22 cellular contexts compared by ENCODE assay signal in the genomic region with DNA sequence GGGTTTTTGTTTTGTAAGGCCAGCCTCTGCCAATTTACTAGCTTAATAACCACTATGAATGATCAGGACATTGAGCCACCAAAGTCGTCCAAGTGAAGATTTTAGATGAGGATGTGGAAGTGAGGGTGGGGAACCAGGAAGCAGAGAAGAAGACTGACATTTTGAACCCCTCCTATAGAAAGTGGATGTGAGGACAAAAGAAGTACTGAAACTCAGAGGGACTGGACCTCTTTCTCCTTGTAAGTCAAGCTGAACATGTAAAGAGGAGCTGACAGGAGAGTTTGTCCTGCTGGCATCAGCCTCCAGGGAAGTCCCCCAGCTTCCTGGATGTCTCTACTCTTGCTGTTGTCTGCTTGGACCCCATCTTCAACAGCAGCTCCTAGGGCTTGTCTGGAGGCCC.
"Had no signal": no experiment of that assay in that cellular context is flagged by ENCODE, and none has a peak within 500 bp of the region (broad histone marks: within the 10 kb centered on the region; RNA-seq: fewer than 3 reads in every experiment).

No MANE protein-coding gene starts in this region.

- H3K4me3 Mint-ChIP-seq: activated CD8-positive, alpha-beta T cell treated with anti-CD3 and anti-CD28 coated beads for 36 hours; activated naive CD4-positive, alpha-beta T cell treated with anti-CD3 and anti-CD28 coated beads, Interleukin-2, amount 10 ng/mL, durations not matched to agents 7 days and 5 days; activated naive CD8-positive, alpha-beta T cell treated with anti-CD3 and anti-CD28 coated beads for 36 hours; activated T-cell treated with anti-CD3 and anti-CD28 coated beads, Interleukin-2, amount 50 U/mL, for 72 hours; T-helper 1 cell treated with Interleukin-12 subunit alpha and Interleukin-12 subunit beta and Interleukin-4 antibody, amounts not matched to agents 30 μg/mL and 1 μg/mL, for 36 hours had no signal

- H3K9me3 Mint-ChIP-seq: activated CD8-positive, alpha-beta T cell treated with anti-CD3 and anti-CD28 coated beads for 36 hours; activated naive CD4-positive, alpha-beta T cell treated with anti-CD3 and anti-CD28 coated beads, Interleukin-2, amount 10 ng/mL, durations not matched to agents 7 days and 5 days; activated naive CD8-positive, alpha-beta T cell treated with anti-CD3 and anti-CD28 coated beads for 36 hours; activated T-cell treated with anti-CD3 and anti-CD28 coated beads, Interleukin-2, amount 50 U/mL, for 72 hours; activated T-helper 2 cell treated with anti-CD3 and anti-CD28 coated beads, Interferon-gamma antibody, Interleukin-2, Interleukin-4, amounts not matched to agents 10 μg/mL and 5 μg/mL and 100 μg/mL, durations not matched to agents 14 hours and 24 hours and 36 hours; T-helper 1 cell treated with Interleukin-12 subunit alpha and Interleukin-12 subunit beta and Interleukin-4 antibody, amounts not matched to agents 30 μg/mL and 1 μg/mL, for 36 hours had no signal

- H3K27me3 ChIP-seq: brain microvascular endothelial cell, cardiac muscle cell had no signal

- H3K4me3 ChIP-seq: cardiac muscle cell had no signal

- H3K36me3 ChIP-seq: brain microvascular endothelial cell, cardiac muscle cell had no signal

- ATAC-seq: activated CD4-positive, CD25-positive, alpha-beta regulatory T cell treated with anti-CD3 and anti-CD28 coated beads, Interleukin-2, amount 50 U/mL, for 24 hours; activated CD8-positive, alpha-beta T cell treated with anti-CD3 and anti-CD28 coated beads for 36 hours; activated T-cell treated with anti-CD3 and anti-CD28 coated beads, Interleukin-2, amount 50 U/mL, for 72 hours; PC-3 had no signal

- H3K4me1 Mint-ChIP-seq: activated naive CD4-positive, alpha-beta T cell treated with anti-CD3 and anti-CD28 coated beads, Interleukin-2, amount 10 ng/mL, durations not matched to agents 7 days and 5 days; activated naive CD8-positive, alpha-beta T cell treated with anti-CD3 and anti-CD28 coated beads for 36 hours had no signal

- H3K27ac ChIP-seq: brain microvascular endothelial cell, cardiac muscle cell had no signal

- H3K36me3 Mint-ChIP-seq: activated naive CD4-positive, alpha-beta T cell treated with anti-CD3 and anti-CD28 coated beads, Interleukin-2, amount 10 ng/mL, durations not matched to agents 7 days and 5 days; activated naive CD8-positive, alpha-beta T cell treated with anti-CD3 and anti-CD28 coated beads for 36 hours had no signal

- DNase-seq: activated CD4-positive, alpha-beta T cell treated with anti-CD3 and anti-CD28 coated beads for 4 hours; activated CD8-positive, alpha-beta memory T cell treated with anti-CD3 and anti-CD28 coated beads, Interleukin-2, amount 50 U/mL, for 4 hours; activated CD8-positive, alpha-beta T cell treated with anti-CD3 and anti-CD28 coated beads for 36 hours; activated gamma-delta T cell treated with Interleukin-2 at 50 U/mL for 16 hours; activated naive CD4-positive, alpha-beta T cell treated with anti-CD3 and anti-CD28 coated beads, Interleukin-2, amount 10 ng/mL, durations not matched to agents 7 days and 5 days; activated naive CD8-positive, alpha-beta T cell treated with anti-CD3 and anti-CD28 coated beads for 36 hours; activated T-cell treated with anti-CD3 and anti-CD28 coated beads, Interleukin-2, amount 50 U/mL, for 72 hours; brain microvascular endothelial cell; Kasumi-1; NCI-H1048; NCI-H146; NCI-H187 treated with DMSO at 0.1 percent for 48 hours; NCI-H2081 treated with DMSO at 0.1 percent for 48 hours; NCI-H446 treated with DMSO at 0.1 percent for 48 hours; NCI-H524 treated with DMSO at 0.1 percent for 48 hours; NCI-H774; PC-3; SHP77 treated with DMSO at 0.1 percent for 48 hours had no signal

- H3K27ac Mint-ChIP-seq: activated CD8-positive, alpha-beta T cell treated with anti-CD3 and anti-CD28 coated beads for 36 hours; activated naive CD4-positive, alpha-beta T cell treated with anti-CD3 and anti-CD28 coated beads, Interleukin-2, amount 10 ng/mL, durations not matched to agents 7 days and 5 days; activated naive CD8-positive, alpha-beta T cell treated with anti-CD3 and anti-CD28 coated beads for 36 hours; activated T-cell treated with anti-CD3 and anti-CD28 coated beads, Interleukin-2, amount 50 U/mL, for 72 hours; activated T-helper 2 cell treated with anti-CD3 and anti-CD28 coated beads, Interferon-gamma antibody, Interleukin-2, Interleukin-4, amounts not matched to agents 10 μg/mL and 5 μg/mL and 100 μg/mL, durations not matched to agents 14 hours and 24 hours and 36 hours; T-helper 1 cell treated with Interleukin-12 subunit alpha and Interleukin-12 subunit beta and Interleukin-4 antibody, amounts not matched to agents 30 μg/mL and 1 μg/mL, for 36 hours had no signal
